Comparison of ENCODE assay signal across 17 cellular contexts in the genomic region with DNA sequence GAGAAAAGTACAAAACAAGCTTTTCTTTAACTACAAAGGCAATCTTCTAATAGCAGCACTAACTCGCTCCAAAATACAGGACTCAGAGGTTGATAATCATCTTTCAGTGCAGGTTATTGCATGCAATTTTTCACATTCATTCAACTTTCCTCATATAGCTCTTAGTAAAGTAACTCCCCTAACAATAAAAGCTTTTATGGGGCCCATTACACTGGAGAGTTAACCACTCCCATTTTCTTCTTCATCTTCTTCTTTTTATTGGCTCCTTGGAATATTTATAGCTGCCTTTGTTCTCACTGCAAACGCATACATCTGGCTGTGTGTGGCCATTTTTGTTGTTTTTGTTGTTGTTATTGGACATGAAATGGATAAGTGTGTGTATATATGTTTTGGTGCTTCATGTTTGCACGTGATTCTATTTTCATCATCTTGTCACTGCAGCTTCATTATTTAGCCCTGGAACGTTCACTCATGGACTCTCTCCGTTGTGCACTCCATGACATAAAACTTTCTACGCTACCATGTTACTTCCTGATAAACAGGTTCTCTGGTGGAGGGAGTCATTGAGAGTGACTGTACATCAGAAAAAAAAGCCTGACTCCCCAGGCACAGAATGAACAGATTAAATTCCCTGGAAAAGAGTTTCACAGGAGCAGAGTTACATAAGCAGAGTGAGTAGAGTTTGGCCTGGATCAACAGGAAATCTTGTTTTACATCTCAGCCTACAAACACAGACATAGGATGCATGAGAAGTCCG.
A peak's percentile ranks its signal among the peaks of the same experiment; 100 is the strongest.
DNase-seq lines count a peak whose midpoint lies in the region; ATAC-seq and TF ChIP-seq lines count a peak whose summit lies in the region.
"Had no signal": no experiment of that assay in that cellular context is flagged by ENCODE, and none has a peak within 500 bp of the region (broad histone marks: within the 10 kb centered on the region; RNA-seq: fewer than 3 reads in every experiment).

No MANE protein-coding gene starts in this region.

- POLR2A ChIA-PET in HEK293T (lab: Yijun Ruan, JAX) = no interaction called here

- CTCF ChIA-PET in HEK293T (lab: Yijun Ruan, JAX) = no interaction called here

- DNase-seq in HEK293T (ENCODE audit: extremely low spot score) = no peak
- peak; percentile 78 for DNase-seq in NCI-H2227 treated with DMSO at 0.1 percent for 48 hours (lab: John Stamatoyannopoulos, UW)
- peak; percentile 9 for DNase-seq in renal cortical epithelial cell (ENCODE audit: low read depth)
- DNase-seq in GM19238 (ENCODE audit: insufficient read length, low spot score) = no peak
- DNase-seq: C1 segment of cervical spinal cord, GF-D8, H7, MM.1S, NCI-H1092 treated with DMSO at 0.1 percent for 48 hours, NCI-H2107, NCI-H345, NCI-H748 treated with DMSO at 0.1 percent for 48 hours, SW 1271 had no signal

- ATAC-seq in esophagus mucosa (peak; percentile 86), HG02970 (IDR thresholded peaks at IDR 0.05; ENCODE audit: low FRiP score, unreplicated experiment) (no peak), HG02759 (IDR thresholded peaks at IDR 0.05; ENCODE audit: unreplicated experiment) (no peak)
- ATAC-seq: HepG2 had no signal

TF ChIP-seq in HEK293T, 16 proteins besides CTCF, POLR2A, EP300 and RAD21:
- TF ChIP-seq HDGF (IDR thresholded peaks at IDR 0.05; ENCODE audit: borderline replicate concordance) = no peak
- TF ChIP-seq, protein P1, sequence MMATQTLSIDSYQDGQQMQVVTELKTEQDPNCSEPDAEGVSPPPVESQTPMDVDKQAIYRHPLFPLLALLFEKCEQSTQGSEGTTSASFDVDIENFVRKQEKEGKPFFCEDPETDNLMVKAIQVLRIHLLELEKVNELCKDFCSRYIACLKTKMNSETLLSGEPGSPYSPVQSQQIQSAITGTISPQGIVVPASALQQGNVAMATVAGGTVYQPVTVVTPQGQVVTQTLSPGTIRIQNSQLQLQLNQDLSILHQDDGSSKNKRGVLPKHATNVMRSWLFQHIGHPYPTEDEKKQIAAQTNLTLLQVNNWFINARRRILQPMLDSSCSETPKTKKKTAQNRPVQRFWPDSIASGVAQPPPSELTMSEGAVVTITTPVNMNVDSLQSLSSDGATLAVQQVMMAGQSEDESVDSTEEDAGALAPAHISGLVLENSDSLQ (IDR thresholded peaks at IDR 0.05) = 0 out of 2 replicates have a peak, but pooled peaks have one; percentile 13

Comparison
In these comparisons a context has a peak if more than half of its experiments do, and no peak if none do; other contexts are left out.
1. DNase-seq: peak in NCI-H2227 treated with DMSO at 0.1 percent for 48 hours (single experiment) and renal cortical epithelial cell (single experiment); none in HEK293T (single experiment) and GM19238 (single experiment).